In genomic region chr12:113334786-113335539, GRCh38 we compare ENCODE assay signal across 8 cellular contexts. TPM values are rescaled to one million over a fixed set of nuclear protein-coding genes. Genes with fewer than 3 reads are reported as not detected.
A peak's percentile ranks its signal among the peaks of the same experiment; 100 is the strongest.
DNase-seq lines count a peak whose midpoint lies in the region; ATAC-seq and TF ChIP-seq lines count a peak whose summit lies in the region.

Gene SLC8B1 (minus strand): TSS chr12:113335109. CDS start chr12:113332878, 2,231 bp downstream.

- CTCF ChIA-PET in OCI-LY7 (lab: Charles Lee; ENCODE audit: unreplicated experiment): interaction anchor here (0.6 kb wide), 2 partner anchors 105 to 979 kb away, joined by 9 to 10 read pairs; no protein-coding TSS in a partner anchor

- H3K9me3 ChIP-seq in OCI-LY7 (ENCODE audit: low read length): no peaks in the 10 kb centered on the region

- H3K27ac ChIP-seq in OCI-LY7 (ENCODE audit: low read depth, low read length, poor library complexity, severe bottlenecking) (peak within 1 kb of the TSS; percentile 74), epithelial cell of prostate (peak within 1 kb of the TSS; percentile 33)

- peak; percentile 60 for DNase-seq in CMK (ENCODE audit: low read depth)
- peak; percentile 90 for DNase-seq in HK-2 (ENCODE audit: unreplicated experiment)
- peak; percentile 86 for DNase-seq in OCI-LY7 (ENCODE audit: low spot score)
- peak; percentile 94 for DNase-seq in activated T-cell treated with anti-CD3 and anti-CD28 coated beads for 4 hours
- no peak for DNase-seq in epithelial cell of prostate (ENCODE audit: low read depth, low spot score)
- peak; percentile 89 for DNase-seq in mucosa of gallbladder (ENCODE audit: low spot score)
- DNase-seq in stimulated activated CD8-positive, alpha-beta memory T cell treated with anti-CD3 and anti-CD28 coated beads, Interleukin-4, amount 100 ng/mL, for 1 hour (ENCODE audit: low read depth in 2 of 2, low spot score in 1 of 2): peak; percentile 80 to 88

- H3K4me2 ChIP-seq in OCI-LY7 (ENCODE audit: low read length): peak within 1 kb of the TSS; percentile 89

- TF ChIP-seq CTCF in OCI-LY7 (conservative IDR thresholded peaks at IDR 0.05; ENCODE audit: low read length): no peak

- intact Hi-C loops in OCI-LY7 (cut with micrococcal nuclease; ENCODE audit: unreplicated experiment): loop anchor here (1.0 to 5.0 kb wide), 2 partner anchors 23 to 138 kb away; partner anchors contain the start of gene PLBD2

- H3K4me3 ChIP-seq in OCI-LY7 (ENCODE audit: low read depth, low read length, poor library complexity, severe bottlenecking): peak within 1 kb of the TSS; percentile 77

- peaks cover 29% of the 10 kb centered on the region for H3K36me3 ChIP-seq in OCI-LY7 (ENCODE audit: insufficient read depth, low read length)

- peaks cover 19% of the 10 kb centered on the region; the same call in 1 of the 2 replicates for H3K79me2 ChIP-seq in OCI-LY7 (ENCODE audit: insufficient read depth, low read depth, low read length)

- no TSS peak for BruUV-seq in OCI-LY7 (replicated peaks; lab: Mats Ljungman, UMichigan)

- POLR2A ChIA-PET in OCI-LY7 (lab: Charles Lee): interaction anchor here (0.5 to 1.4 kb wide), 9 partner anchors 8 to 632 kb away, joined by 3 to 6 read pairs (median 3); partner anchors contain the start of gene PLBD2

- H4K20me1 ChIP-seq in OCI-LY7 (ENCODE audit: insufficient read depth, low read length): 0 out of 2 replicates have a peak, but pooled peaks cover 4% of the 10 kb centered on the region

- peaks cover 26% of the 10 kb centered on the region for H3K4me1 ChIP-seq in OCI-LY7 (ENCODE audit: insufficient read depth, low read length, poor library complexity, severe bottlenecking)

- ATAC-seq in GM19438 (IDR thresholded peaks at IDR 0.05; ENCODE audit: low read depth, unreplicated experiment): peak; percentile 82

- no peaks in the 10 kb centered on the region for H3K9me2 ChIP-seq in OCI-LY7 (ENCODE audit: insufficient read depth, low read length)

- peak within 1 kb of the TSS; percentile 75; the same call in 1 of the 2 replicates for H2AFZ ChIP-seq in OCI-LY7 (ENCODE audit: low read length)

RNA-seq across cellular contexts. Expression of gene SLC8B1, which starts in this region (rescaled TPM):
- total RNA-seq in OCI-LY7 (2014; rRNA removed; shearing (Covaris generic)): 40.6 and 47.1 TPM in 2 replicates
- total RNA-seq in OCI-LY7 (2022): 57.2 and 69.1 TPM in 2 replicates
- 36.6 TPM for total RNA-seq in mucosa of gallbladder
